25 cellular contexts compared by ENCODE assay signal in genomic region chr7:26850193-26850651, GRCh38. TPM values are rescaled to one million over a fixed set of nuclear protein-coding genes. Genes with fewer than 3 reads are reported as not detected.
DNase-seq lines count a peak whose midpoint lies in the region; ATAC-seq and TF ChIP-seq lines count a peak whose summit lies in the region.
"Had no signal": no experiment of that assay in that cellular context is flagged by ENCODE, and none has a peak within 500 bp of the region (broad histone marks: within the 10 kb centered on the region; RNA-seq: fewer than 3 reads in every experiment).

No MANE protein-coding gene starts in this region.

- DNase-seq in EL (peak; percentile 11), M059J (ENCODE audit: low read depth) (peak; percentile 52), adipocyte (ENCODE audit: low read depth) (no peak), kidney tubule cell (ENCODE audit: low spot score) (peak; percentile 51), NCI-H446 treated with DMSO at 0.1 percent for 48 hours (lab: John Stamatoyannopoulos, UW) (no peak), brain microvascular endothelial cell (no peak)
- DNase-seq: activated CD4-positive, alpha-beta T cell treated with anti-CD3 and anti-CD28 coated beads, Interleukin-2, amount 50 U/mL, for 4 hours; activated effector memory CD4-positive, alpha-beta T cell treated with Interleukin-2 at 50 U/mL for 16 hours; CD8-positive, alpha-beta T cell; cortex of kidney; DMS79; endodermal cell; glutamatergic neuron; KBM-7; naive B cell; NCI-H1048; NCI-H187 treated with DMSO at 0.1 percent for 48 hours; NK-92 treated with Interleukin-12 subunit alpha and Interleukin-12 subunit beta, amount 100 ng/mL, for 24 hours; occipital lobe; small intestine; stimulated activated naive CD4-positive, alpha-beta T cell; testis had no signal

- peaks cover 13% of the 10 kb centered on the region for H3K4me1 ChIP-seq in adipocyte (ENCODE audit: control insufficient read depth, insufficient read depth, low read length)
- H3K4me1 ChIP-seq: testis had no signal

- TF ChIP-seq CTCF in brain microvascular endothelial cell (IDR thresholded peaks at IDR 0.05; ENCODE audit: low read depth, low read length, missing control alignments): no peak

- H3K27me3 ChIP-seq in adipocyte (replicated peaks; ENCODE audit: control insufficient read depth, insufficient read depth, low read length): no peaks in the 10 kb centered on the region
- peaks cover 6% of the 10 kb centered on the region for H3K27me3 ChIP-seq in brain microvascular endothelial cell (replicated peaks)
- H3K27me3 ChIP-seq: testis had no signal

- no peaks in the 10 kb centered on the region for H3K9me3 ChIP-seq in adipocyte (ENCODE audit: control insufficient read depth, low read length)
- H3K9me3 ChIP-seq: testis had no signal

- peak overlapping the region; percentile 4 for H3K4me3 ChIP-seq in adipocyte (ENCODE audit: low read length)
- H3K4me3 ChIP-seq in brain microvascular endothelial cell (ENCODE audit: low read depth, low read length): no peak overlapping the region
- H3K4me3 ChIP-seq: testis had no signal

- H3K36me3 ChIP-seq in adipocyte (ENCODE audit: control insufficient read depth, insufficient read depth, low read length, severe bottlenecking): no peaks in the 10 kb centered on the region
- H3K36me3 ChIP-seq in brain microvascular endothelial cell (replicated peaks): no peaks in the 10 kb centered on the region

- ATAC-seq in GM19463 (IDR thresholded peaks at IDR 0.05; ENCODE audit: unreplicated experiment) (no peak), GM18520 (IDR thresholded peaks at IDR 0.05; ENCODE audit: unreplicated experiment) (no peak)
- ATAC-seq: CD8-positive, alpha-beta T cell; WTC11 had no signal

- in situ Hi-C loops in brain microvascular endothelial cell (cut with HindIII; ENCODE audit: low pct_ligation_motif_present, low sequenced_read_pairs): loop anchor here (10.0 kb wide), 1 partner anchor 275 kb away; no protein-coding TSS in a partner anchor

- no peak overlapping the region for H3K27ac ChIP-seq in brain microvascular endothelial cell
- H3K27ac ChIP-seq: testis had no signal

- H3K9ac ChIP-seq in adipocyte (ENCODE audit: low read length): peak overlapping the region; percentile 4

RNA-seq across cellular contexts. Expression of gene SKAP2, which starts 14.2 kb away (rescaled TPM):
- total RNA-seq in M059J (2014; rRNA removed; shearing (Covaris generic)): 43.2 and 113 TPM in 2 replicates

Comparison
In these comparisons a context has a peak if more than half of its experiments do, and no peak if none do; other contexts are left out.
1. DNase-seq: peak in EL (single experiment), M059J (single experiment) and kidney tubule cell (single experiment); none in adipocyte (single experiment), NCI-H446 treated with DMSO at 0.1 percent for 48 hours (single experiment) and brain microvascular endothelial cell (single experiment).